Comparison of ENCODE assay signal across 28 cellular contexts in the genomic region with DNA sequence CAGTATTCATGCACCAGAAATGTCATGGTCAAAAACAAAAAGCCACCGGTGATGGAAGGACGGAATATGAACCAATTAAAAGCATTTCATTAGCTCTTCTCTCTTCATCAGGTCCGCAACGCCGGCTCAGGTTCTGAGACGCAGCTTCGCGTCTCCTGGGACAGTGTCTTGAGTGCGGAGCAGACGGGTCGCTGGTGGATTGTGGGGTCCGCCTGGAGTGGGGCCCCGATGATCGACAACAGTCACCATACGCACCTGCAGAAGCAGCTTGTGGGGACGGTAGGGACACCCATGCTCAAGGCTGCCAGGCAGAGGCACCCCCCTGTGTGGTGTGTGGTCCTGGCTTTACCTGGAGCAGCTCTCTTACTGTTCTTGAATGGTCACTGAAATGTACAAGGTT. TPM values are rescaled to one million over a fixed set of nuclear protein-coding genes. Genes with fewer than 3 reads are reported as not detected.
DNase-seq lines count a peak whose midpoint lies in the region; ATAC-seq, FAIRE-seq and TF ChIP-seq lines count a peak whose summit lies in the region.
"Had no signal": no experiment of that assay in that cellular context is flagged by ENCODE, and none has a peak within 500 bp of the region (broad histone marks: within the 10 kb centered on the region; RNA-seq: fewer than 3 reads in every experiment).

No MANE protein-coding gene starts in this region.

- H3K4me3 ChIP-seq in K562 = no peak overlapping the region
- no peak overlapping the region for H3K4me3 ChIP-seq in kidney (ENCODE audit: low read length in 2 of 2)
- H3K4me3 ChIP-seq: BLaER1 had no signal

- no peaks in the 10 kb centered on the region for H3K27me3 Mint-ChIP-seq in osteocyte (ENCODE audit: unreplicated experiment)
- H3K27me3 Mint-ChIP-seq: CD4-positive, alpha-beta memory T cell; CD4-positive, CD25-positive, alpha-beta regulatory T cell; CD8-positive, alpha-beta memory T cell had no signal

- no peak for TF ChIP-seq POLR2A in K562 (conservative IDR thresholded peaks at IDR 0.05)

- H3K79me2 ChIP-seq in K562 (ENCODE audit: control insufficient read depth, insufficient read depth, low read length) = peaks cover 13% of the 10 kb centered on the region

- no peak for ATAC-seq in K562
- ATAC-seq in GM21825 (IDR thresholded peaks at IDR 0.05; ENCODE audit: unreplicated experiment) = no peak
- ATAC-seq in HG03025 (IDR thresholded peaks at IDR 0.05; ENCODE audit: low FRiP score, unreplicated experiment) = no peak

- H3K36me3 ChIP-seq in K562 (ENCODE audit: control insufficient read depth, insufficient read depth, low read length) (peaks cover 97% of the 10 kb centered on the region), kidney (ENCODE audit: control insufficient read depth in 1 of 2, insufficient read depth in 2 of 2, low read length in 2 of 2) (peaks cover 44 to 62% of the 10 kb centered on the region in 2 donors)

- no peak overlapping the region for H3K4me2 ChIP-seq in K562 (ENCODE audit: insufficient read depth, low read length)
- H3K4me2 ChIP-seq: BLaER1 had no signal

- H3K9me1 ChIP-seq in K562 (ENCODE audit: control insufficient read depth, insufficient read depth, low read length) = no peaks in the 10 kb centered on the region

- FAIRE-seq in K562 (lab: Jason Lieb, UNC) (no peak), kidney (lab: Jason Lieb, UNC) (no peak)
- FAIRE-seq: A204.1, GM12891, GM19239 had no signal

- TF ChIP-seq CTCF in K562 (IDR thresholded peaks at IDR 0.05 in 2 of 3, conservative IDR thresholded peaks at IDR 0.05 in 1 of 3; ENCODE audit: insufficient read depth in 2 of 3, low read depth in 1 of 3, low read length in 3 of 3) = no peak
- TF ChIP-seq CTCF in kidney (IDR thresholded peaks at IDR 0.05; ENCODE audit: borderline replicate concordance, extremely low read depth, insufficient read depth) = no peak
- no peak for TF ChIP-seq CTCF in osteocyte (IDR thresholded peaks at IDR 0.05)

- no peaks in the 10 kb centered on the region for H3K27me3 ChIP-seq in K562 (ENCODE audit: control insufficient read depth in 2 of 2, insufficient read depth in 2 of 2, low read length in 2 of 2)
- H3K27me3 ChIP-seq: BE2C, BLaER1 had no signal

- H3K4me1 Mint-ChIP-seq in osteocyte (ENCODE audit: unreplicated experiment) = no peaks in the 10 kb centered on the region
- H3K4me1 Mint-ChIP-seq: CD14-positive monocyte had no signal

- H3K4me3 Mint-ChIP-seq in osteocyte (ENCODE audit: unreplicated experiment) = no peak overlapping the region
- H3K4me3 Mint-ChIP-seq: CD14-positive monocyte; CD4-positive, alpha-beta memory T cell; CD4-positive, CD25-positive, alpha-beta regulatory T cell; CD8-positive, alpha-beta memory T cell had no signal

- peaks cover 50% of the 10 kb centered on the region for H3K36me3 Mint-ChIP-seq in osteocyte (ENCODE audit: unreplicated experiment)

- H3K27ac Mint-ChIP-seq in osteocyte (ENCODE audit: unreplicated experiment) = no peak overlapping the region
- H3K27ac Mint-ChIP-seq: CD14-positive monocyte; CD4-positive, CD25-positive, alpha-beta regulatory T cell; CD8-positive, alpha-beta memory T cell had no signal

- H3K27ac ChIP-seq in K562 (ENCODE audit: extremely low read depth, low read depth, low read length) (no peak overlapping the region), kidney (ENCODE audit: low read depth in 2 of 2, low read length in 2 of 2) (no peak overlapping the region)
- H3K27ac ChIP-seq: BLaER1 had no signal

- H2AFZ ChIP-seq in K562 (ENCODE audit: low read depth, low read length) = no peak overlapping the region

- no peak for TF ChIP-seq RAD21 in K562 (CRISPR knock-in tag; conservative IDR thresholded peaks at IDR 0.05 in 1 of 2, IDR thresholded peaks at IDR 0.05 in 1 of 2)

- no peak for DNase-seq in K562 (ENCODE audit: extremely low read depth in 1 of 4, low spot score in 3 of 4)
- DNase-seq in kidney = peak; percentile 53
- DNase-seq in osteocyte (ENCODE audit: extremely low spot score, unreplicated experiment) = peak; percentile 82
- DNase-seq in cerebellar cortex (ENCODE audit: low spot score) = no peak
- DNase-seq: 8988T; ACHN; BE2C; C1 segment of cervical spinal cord; CD4-positive, alpha-beta memory T cell; CD4-positive, CD25-positive, alpha-beta regulatory T cell; CD8-positive, alpha-beta memory T cell; COR-L47; DMS 273 treated with DMSO at 0.1 percent for 48 hours; DMS153; DMS53; DMS79; DND-41; EL; GDM1 had no signal

- no peaks in the 10 kb centered on the region for H3K9me3 ChIP-seq in K562 (replicated peaks; ENCODE audit: control insufficient read depth, insufficient read depth, low read depth, low read length)
- H3K9me3 ChIP-seq in kidney (ENCODE audit: control insufficient read depth in 1 of 2, low read length in 2 of 2) = no peaks in the 10 kb centered on the region
- H3K9me3 ChIP-seq: BE2C, BLaER1 had no signal

- H3K4me1 ChIP-seq in K562 (replicated peaks in 1 of 2; ENCODE audit: control insufficient read depth in 2 of 2, insufficient read depth in 2 of 2, low read length in 2 of 2) (no peaks in the 10 kb centered on the region), kidney (ENCODE audit: control insufficient read depth in 1 of 2, insufficient read depth in 1 of 2, low read depth in 1 of 2, low read length in 2 of 2) (no peaks in the 10 kb centered on the region)
- H3K4me1 ChIP-seq: BE2C, BLaER1 had no signal

- in situ Hi-C loops in K562 (cut with MboI) = no loop called here

- CTCF ChIA-PET in K562 (lab: Yijun Ruan, JAX; ENCODE audit: low intra/inter-chr PET ratio) = no interaction called here

- BruUV-seq in K562 (replicated peaks; lab: Mats Ljungman, UMichigan) = no TSS peak

- H4K20me1 ChIP-seq in K562 (replicated peaks; ENCODE audit: control insufficient read depth, insufficient read depth, low read length) = peaks cover 10% of the 10 kb centered on the region; the same call in 1 of the 2 replicates

- intact Hi-C loops in K562 (cut with micrococcal nuclease) = no loop called here
- intact Hi-C loops in kidney (cut with DNase I) = no loop called here

- WGBS in K562 (ENCODE audit: insufficient coverage, low coverage, missing lambda C conversion rate) = 95% methylated on average over 16 of the region's 16 CpGs

- H3K9ac ChIP-seq in K562 (ENCODE audit: insufficient read depth in 1 of 2, low read depth in 2 of 2, low read length in 2 of 2) (no peak overlapping the region), kidney (ENCODE audit: low read length in 2 of 2) (no peak overlapping the region)
- H3K9ac ChIP-seq: BLaER1 had no signal

- POLR2A ChIA-PET in K562 (lab: Yijun Ruan, JAX) = interaction anchor here (0.6 kb wide), 2 partner anchors 37 to 237 kb away, joined by 3 read pairs; no protein-coding TSS in a partner anchor

- no peak for TF ChIP-seq EP300 in K562 (IDR thresholded peaks at IDR 0.05; ENCODE audit: low read length)

- H3K9me3 Mint-ChIP-seq in osteocyte (ENCODE audit: unreplicated experiment) = no peaks in the 10 kb centered on the region
- H3K9me3 Mint-ChIP-seq: CD14-positive monocyte; CD4-positive, alpha-beta memory T cell; CD4-positive, CD25-positive, alpha-beta regulatory T cell; CD8-positive, alpha-beta memory T cell had no signal

TF ChIP-seq in K562, 482 proteins besides CTCF, POLR2A, EP300 and RAD21:
- TF ChIP-seq ZNF197 (CRISPR knock-in tag; IDR thresholded peaks at IDR 0.05; ENCODE audit: low read depth) (no peak), POLR2G (IDR thresholded peaks at IDR 0.05; ENCODE audit: low read depth, low read length) (0 out of 2 replicates have a peak, but pooled peaks have one; percentile 22)

RNA-seq across cellular contexts. Expression of a gene that starts 13.4 kb away (rescaled TPM):
- 205 and 222 TPM in 2 replicates for total RNA-seq in K562 (2011; cell fraction: chromatin; rRNA removed; ENCODE audit: low replicate concordance)
- 88.2 and 99.2 TPM in 2 replicates for total RNA-seq in K562 (2011; cell fraction: nucleolus; rRNA removed)
- 125 and 156 TPM in 2 replicates for total RNA-seq in K562 (2011; cell fraction: nucleoplasm; rRNA removed)
- total RNA-seq in K562 (2014; rRNA removed) = 35.7 and 35.8 TPM in 2 replicates
- total RNA-seq in K562 (2014; rRNA removed; fragmentation: Illumina TruSeq; extraction: Trizol) = 38.8 and 40.1 TPM in 2 replicates
- total RNA-seq in K562 (2015; rRNA removed; fragmentation: Illumina TruSeq; extraction: Trizol) = 41.2 and 42.9 TPM in 2 replicates
- 37.3 and 47.3 TPM in 2 replicates for total RNA-seq in K562 (2021)
- polyA plus RNA-seq in K562 (2011; rRNA removed) = 30.5 and 30.9 TPM in 2 replicates
- polyA plus RNA-seq in K562 (2011; cell fraction: cytosol; rRNA removed) = 15.3 and 15.4 TPM in 2 replicates
- 64.1 and 106 TPM in 2 replicates for polyA plus RNA-seq in K562 (2011; cell fraction: nucleus; rRNA removed)
- polyA plus RNA-seq in K562 (2012) = 20.2 and 27.0 TPM in 2 replicates
- 38.2 and 39.7 TPM in 2 replicates for polyA plus RNA-seq in K562 (2014; fragmentation: Illumina TruSeq; extraction: Trizol)
- polyA plus RNA-seq in K562 (2014; fragmentation: Nextera tagmentation; extraction: Ambion mirVana) = 1 to 10 TPM; 6.8 to 9.6 TPM
- 37.4 and 39.6 TPM in 2 replicates for polyA plus RNA-seq in K562 (2014; rRNA removed)
- polyA minus RNA-seq in K562 (2011; rRNA and poly(A)+ RNA removed) = 34.0 and 39.0 TPM in 2 replicates
- 21.2 and 26.1 TPM in 2 replicates for polyA minus RNA-seq in K562 (2011; cell fraction: cytosol; rRNA and poly(A)+ RNA removed)
- polyA minus RNA-seq in K562 (2011; cell fraction: nucleus; rRNA and poly(A)+ RNA removed) = 50.6 and 53.0 TPM in 2 replicates
- total RNA-seq in kidney = 17.6 TPM
- polyA plus RNA-seq in kidney (ENCODE audit: insufficient read depth, low read depth, low replicate concordance) = 5.8 TPM
- 21.3 and 22.6 TPM in 2 replicates for total RNA-seq in osteocyte

RNA-seq across cellular contexts. Expression of a gene that starts 47.6 kb away (rescaled TPM):
- 6.6 and 8.7 TPM in 2 replicates for total RNA-seq in K562 (2011; cell fraction: chromatin; rRNA removed; ENCODE audit: low replicate concordance)
- total RNA-seq in K562 (2011; cell fraction: nucleolus; rRNA removed) = 4.3 and 5.3 TPM in 2 replicates
- 5.3 and 5.4 TPM in 2 replicates for total RNA-seq in K562 (2011; cell fraction: nucleoplasm; rRNA removed)
- total RNA-seq in K562 (2014; rRNA removed) = 5.3 TPM in 2 replicates
- 1.4 and 1.8 TPM in 2 replicates for total RNA-seq in K562 (2014; rRNA removed; fragmentation: Illumina TruSeq; extraction: Trizol)
- 2.1 and 2.2 TPM in 2 replicates for total RNA-seq in K562 (2015; rRNA removed; fragmentation: Illumina TruSeq; extraction: Trizol)
- 8.0 and 9.5 TPM in 2 replicates for total RNA-seq in K562 (2021)
- polyA plus RNA-seq in K562 (2011; rRNA removed) = 0.98 and 1.2 TPM in 2 replicates
- polyA plus RNA-seq in K562 (2011; cell fraction: cytosol; rRNA removed) = 0.62 and 1.2 TPM in 2 replicates
- polyA plus RNA-seq in K562 (2011; cell fraction: nucleus; rRNA removed) = 6.0 and 6.7 TPM in 2 replicates
- polyA plus RNA-seq in K562 (2012) = 2.7 and 7.8 TPM in 2 replicates
- 1.1 and 1.7 TPM in 2 replicates for polyA plus RNA-seq in K562 (2014; fragmentation: Illumina TruSeq; extraction: Trizol)
- polyA plus RNA-seq in K562 (2014; fragmentation: Nextera tagmentation; extraction: Ambion mirVana) = under 1 TPM; 0.15 to 0.25 TPM
- 4.0 and 5.9 TPM in 2 replicates for polyA plus RNA-seq in K562 (2014; rRNA removed)
- 0.66 and 0.84 TPM in 2 replicates for polyA minus RNA-seq in K562 (2011; rRNA and poly(A)+ RNA removed)
- polyA minus RNA-seq in K562 (2011; cell fraction: cytosol; rRNA and poly(A)+ RNA removed) = 2.5 TPM in 1 of 2 replicates, not detected in the other
- polyA minus RNA-seq in K562 (2011; cell fraction: nucleus; rRNA and poly(A)+ RNA removed) = 3.2 and 4.3 TPM in 2 replicates
- total RNA-seq in kidney = 1.1 TPM
- polyA plus RNA-seq in kidney (ENCODE audit: insufficient read depth, low read depth, low replicate concordance) = not detected
- not detected in 2 replicates for total RNA-seq in osteocyte
- total RNA-seq: A673; CD4-positive, alpha-beta memory T cell; CD8-positive, alpha-beta memory T cell had no signal
- polyA plus RNA-seq: AG04450; CD14-positive monocyte; CD4-positive, alpha-beta memory T cell; CD4-positive, CD25-positive, alpha-beta regulatory T cell; CD8-positive, alpha-beta memory T cell had no signal

Comparison
In these comparisons a context has a peak if more than half of its experiments do, and no peak if none do; other contexts are left out.
1. DNase-seq: peak in kidney (single experiment) and osteocyte (single experiment); none in K562 (0 of 4) and cerebellar cortex (single experiment).